In the genomic region with DNA sequence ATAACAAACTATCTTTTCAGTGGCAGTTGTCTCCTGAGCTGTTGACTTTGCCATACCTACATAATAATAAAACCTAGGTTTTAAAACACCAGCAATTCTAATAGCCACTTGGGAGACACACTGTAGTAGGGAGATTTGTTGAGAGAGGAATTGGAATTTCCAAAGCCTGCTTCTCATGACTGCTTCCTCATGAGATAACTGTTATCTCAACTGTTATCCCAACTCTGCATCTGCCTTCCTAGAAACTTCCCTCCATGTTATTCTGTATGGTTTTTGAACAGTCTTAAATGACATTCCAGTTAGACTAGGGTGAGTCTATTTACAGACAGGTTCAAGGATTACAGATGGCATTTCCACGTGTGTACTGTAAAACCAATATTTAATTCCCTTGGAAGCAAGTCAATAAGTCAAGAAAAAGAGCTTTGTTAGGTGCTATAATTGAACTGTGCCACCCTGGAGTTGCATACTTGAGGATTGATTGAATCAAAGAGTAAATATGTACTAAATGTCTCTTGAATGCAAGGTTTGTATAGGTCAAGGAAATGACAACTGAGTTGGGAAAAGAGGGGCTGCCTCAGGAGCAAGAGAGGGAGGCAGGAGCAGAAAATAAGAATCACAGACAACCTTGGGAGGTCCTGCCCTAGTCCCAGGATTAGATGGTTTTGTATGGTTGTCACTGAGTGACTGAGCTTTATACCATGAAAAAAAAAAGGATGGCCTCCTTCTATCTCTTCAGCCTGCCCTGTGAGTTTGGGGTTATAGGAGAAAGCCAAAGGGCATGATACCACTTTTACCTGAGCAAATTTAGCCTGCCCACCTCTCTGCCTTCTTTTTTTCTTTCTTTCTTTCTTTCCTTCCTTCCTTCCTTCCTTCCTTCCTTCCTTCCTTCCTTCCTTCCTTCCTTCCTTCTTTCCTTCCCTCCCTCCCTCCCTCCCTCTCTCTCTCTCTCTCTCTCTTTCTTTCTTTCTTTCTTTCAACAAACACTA, we compare ENCODE assay signal across 1 cellular context.
TF ChIP-seq lines count a peak whose summit lies in the region.

No MANE protein-coding gene starts in this region.

TF ChIP-seq in HepG2, 621 proteins besides CTCF, POLR2A, EP300 and RAD21 (continued from another document and continues in another):
- TF ChIP-seq HDAC6 (IDR thresholded peaks at IDR 0.05; ENCODE audit: low read depth, low read length) = no peak
- TF ChIP-seq HNRNPH1 (optimal IDR thresholded peaks at IDR 0.05; ENCODE audit: low read depth, low read length) = no peak
- no peak for TF ChIP-seq SRSF1 (optimal IDR thresholded peaks at IDR 0.05; ENCODE audit: low read depth, low read length)
- TF ChIP-seq GATA4 (IDR thresholded peaks at IDR 0.05; ENCODE audit: borderline replicate concordance, low read depth) = no peak
- no peak for TF ChIP-seq ZFP62 (CRISPR knock-in tag; IDR thresholded peaks at IDR 0.05)
- peak; percentile 60; the same call in 1 of the 2 replicates for TF ChIP-seq GFI1 (CRISPR knock-in tag; IDR thresholded peaks at IDR 0.05; ENCODE audit: borderline replicate concordance)
- TF ChIP-seq PHF8 (CRISPR knock-in tag; IDR thresholded peaks at IDR 0.05) = no peak
- peak; percentile 48; the same call in 1 of the 2 replicates for TF ChIP-seq TFAP4 (IDR thresholded peaks at IDR 0.05; ENCODE audit: borderline replicate concordance, low read depth)
- TF ChIP-seq, protein P1, sequence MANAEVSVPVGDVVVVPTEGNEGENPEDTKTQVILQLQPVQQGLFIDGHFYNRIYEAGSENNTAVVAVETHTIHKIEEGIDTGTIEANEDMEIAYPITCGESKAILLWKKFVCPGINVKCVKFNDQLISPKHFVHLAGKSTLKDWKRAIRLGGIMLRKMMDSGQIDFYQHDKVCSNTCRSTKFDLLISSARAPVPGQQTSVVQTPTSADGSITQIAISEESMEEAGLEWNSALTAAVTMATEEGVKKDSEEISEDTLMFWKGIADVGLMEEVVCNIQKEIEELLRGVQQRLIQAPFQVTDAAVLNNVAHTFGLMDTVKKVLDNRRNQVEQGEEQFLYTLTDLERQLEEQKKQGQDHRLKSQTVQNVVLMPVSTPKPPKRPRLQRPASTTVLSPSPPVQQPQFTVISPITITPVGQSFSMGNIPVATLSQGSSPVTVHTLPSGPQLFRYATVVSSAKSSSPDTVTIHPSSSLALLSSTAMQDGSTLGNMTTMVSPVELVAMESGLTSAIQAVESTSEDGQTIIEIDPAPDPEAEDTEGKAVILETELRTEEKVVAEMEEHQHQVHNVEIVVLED (CRISPR knock-in tag; IDR thresholded peaks at IDR 0.05; ENCODE audit: borderline replicate concordance) = no peak; the same call in 1 of the 2 replicates
- no peak for TF ChIP-seq ZC3H13 (CRISPR knock-in tag; IDR thresholded peaks at IDR 0.05)
- TF ChIP-seq ZNF20 (CRISPR knock-in tag; IDR thresholded peaks at IDR 0.05) = no peak
- TF ChIP-seq MYC (CRISPR knock-in tag; IDR thresholded peaks at IDR 0.05; ENCODE audit: borderline replicate concordance) = no peak
- no peak for TF ChIP-seq CAMTA2 (CRISPR knock-in tag; IDR thresholded peaks at IDR 0.05; ENCODE audit: borderline replicate concordance)
- TF ChIP-seq FOXK1 (CRISPR knock-in tag; IDR thresholded peaks at IDR 0.05; ENCODE audit: borderline replicate concordance, low read depth) = peak; percentile 26; the same call in 1 of the 2 replicates
- TF ChIP-seq SOX13 (IDR thresholded peaks at IDR 0.05) = no peak; the same call in 1 of the 2 replicates
- TF ChIP-seq SOX13 (CRISPR knock-in tag; conservative IDR thresholded peaks at IDR 0.05 in 1 of 2, IDR thresholded peaks at IDR 0.05 in 1 of 2) = peak in 1 of 2 experiments; percentile 88; a peak in 2 of 4 replicates
- TF ChIP-seq MIER3 (CRISPR knock-in tag; IDR thresholded peaks at IDR 0.05; ENCODE audit: borderline replicate concordance) = no peak
- TF ChIP-seq, protein P2, sequence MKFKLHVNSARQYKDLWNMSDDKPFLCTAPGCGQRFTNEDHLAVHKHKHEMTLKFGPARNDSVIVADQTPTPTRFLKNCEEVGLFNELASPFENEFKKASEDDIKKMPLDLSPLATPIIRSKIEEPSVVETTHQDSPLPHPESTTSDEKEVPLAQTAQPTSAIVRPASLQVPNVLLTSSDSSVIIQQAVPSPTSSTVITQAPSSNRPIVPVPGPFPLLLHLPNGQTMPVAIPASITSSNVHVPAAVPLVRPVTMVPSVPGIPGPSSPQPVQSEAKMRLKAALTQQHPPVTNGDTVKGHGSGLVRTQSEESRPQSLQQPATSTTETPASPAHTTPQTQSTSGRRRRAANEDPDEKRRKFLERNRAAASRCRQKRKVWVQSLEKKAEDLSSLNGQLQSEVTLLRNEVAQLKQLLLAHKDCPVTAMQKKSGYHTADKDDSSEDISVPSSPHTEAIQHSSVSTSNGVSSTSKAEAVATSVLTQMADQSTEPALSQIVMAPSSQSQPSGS (CRISPR knock-in tag; IDR thresholded peaks at IDR 0.05) = no peak; the same call in 1 of the 2 replicates
- TF ChIP-seq KDM6A (CRISPR knock-in tag; IDR thresholded peaks at IDR 0.05; ENCODE audit: low read depth) = 0 out of 2 replicates have a peak, but pooled peaks have one; percentile 10
- TF ChIP-seq GPBP1L1 (CRISPR knock-in tag; IDR thresholded peaks at IDR 0.05) = no peak
- no peak for TF ChIP-seq ZNF362 (CRISPR knock-in tag; IDR thresholded peaks at IDR 0.05; ENCODE audit: borderline replicate concordance)
- TF ChIP-seq PATZ1 (CRISPR knock-in tag; IDR thresholded peaks at IDR 0.05) = 0 out of 2 replicates have a peak, but pooled peaks have one; percentile 14
- TF ChIP-seq ZNF839 (CRISPR knock-in tag; IDR thresholded peaks at IDR 0.05; ENCODE audit: borderline replicate concordance) = no peak
- no peak; the same call in 1 of the 2 replicates for TF ChIP-seq ETV5 (CRISPR knock-in tag; IDR thresholded peaks at IDR 0.05; ENCODE audit: borderline replicate concordance)
- TF ChIP-seq SIN3B (IDR thresholded peaks at IDR 0.05; ENCODE audit: low read length) = no peak
- no peak for TF ChIP-seq ZNF547 (CRISPR knock-in tag; IDR thresholded peaks at IDR 0.05)
- TF ChIP-seq, protein P3, sequence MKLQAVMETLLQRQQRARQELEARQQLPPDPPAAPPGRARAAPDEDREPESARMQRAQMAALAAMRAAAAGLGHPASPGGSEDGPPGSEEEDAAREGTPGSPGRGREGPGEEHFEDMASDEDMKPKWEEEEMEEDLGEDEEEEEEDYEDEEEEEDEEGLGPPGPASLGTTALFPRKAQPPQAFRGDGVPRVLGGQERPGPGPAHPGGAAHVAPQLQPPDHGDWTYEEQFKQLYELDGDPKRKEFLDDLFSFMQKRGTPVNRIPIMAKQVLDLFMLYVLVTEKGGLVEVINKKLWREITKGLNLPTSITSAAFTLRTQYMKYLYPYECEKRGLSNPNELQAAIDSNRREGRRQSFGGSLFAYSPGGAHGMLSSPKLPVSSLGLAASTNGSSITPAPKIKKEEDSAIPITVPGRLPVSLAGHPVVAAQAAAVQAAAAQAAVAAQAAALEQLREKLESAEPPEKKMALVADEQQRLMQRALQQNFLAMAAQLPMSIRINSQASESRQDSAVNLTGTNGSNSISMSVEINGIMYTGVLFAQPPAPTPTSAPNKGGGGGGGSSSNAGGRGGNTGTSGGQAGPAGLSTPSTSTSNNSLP (IDR thresholded peaks at IDR 0.05; ENCODE audit: low read depth, low read length) = peak; percentile 80; the same call in 1 of the 2 replicates
- no peak for TF ChIP-seq ELF1 (CRISPR knock-in tag; IDR thresholded peaks at IDR 0.05)
- TF ChIP-seq, protein P4, sequence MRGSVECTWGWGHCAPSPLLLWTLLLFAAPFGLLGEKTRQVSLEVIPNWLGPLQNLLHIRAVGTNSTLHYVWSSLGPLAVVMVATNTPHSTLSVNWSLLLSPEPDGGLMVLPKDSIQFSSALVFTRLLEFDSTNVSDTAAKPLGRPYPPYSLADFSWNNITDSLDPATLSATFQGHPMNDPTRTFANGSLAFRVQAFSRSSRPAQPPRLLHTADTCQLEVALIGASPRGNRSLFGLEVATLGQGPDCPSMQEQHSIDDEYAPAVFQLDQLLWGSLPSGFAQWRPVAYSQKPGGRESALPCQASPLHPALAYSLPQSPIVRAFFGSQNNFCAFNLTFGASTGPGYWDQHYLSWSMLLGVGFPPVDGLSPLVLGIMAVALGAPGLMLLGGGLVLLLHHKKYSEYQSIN (CRISPR knock-in tag; IDR thresholded peaks at IDR 0.05; ENCODE audit: borderline replicate concordance) = no peak
- no peak for TF ChIP-seq KDM5B (CRISPR knock-in tag; IDR thresholded peaks at IDR 0.05; ENCODE audit: borderline replicate concordance)
- no peak for TF ChIP-seq RFX1 (IDR thresholded peaks at IDR 0.05)
- no peak for TF ChIP-seq THAP11 (CRISPR knock-in tag; IDR thresholded peaks at IDR 0.05)
- TF ChIP-seq PRDM10 (CRISPR knock-in tag; IDR thresholded peaks at IDR 0.05; ENCODE audit: low read depth) = no peak
- TF ChIP-seq ZC3H4 (CRISPR knock-in tag; IDR thresholded peaks at IDR 0.05; ENCODE audit: borderline replicate concordance) = no peak
- TF ChIP-seq, protein P5, sequence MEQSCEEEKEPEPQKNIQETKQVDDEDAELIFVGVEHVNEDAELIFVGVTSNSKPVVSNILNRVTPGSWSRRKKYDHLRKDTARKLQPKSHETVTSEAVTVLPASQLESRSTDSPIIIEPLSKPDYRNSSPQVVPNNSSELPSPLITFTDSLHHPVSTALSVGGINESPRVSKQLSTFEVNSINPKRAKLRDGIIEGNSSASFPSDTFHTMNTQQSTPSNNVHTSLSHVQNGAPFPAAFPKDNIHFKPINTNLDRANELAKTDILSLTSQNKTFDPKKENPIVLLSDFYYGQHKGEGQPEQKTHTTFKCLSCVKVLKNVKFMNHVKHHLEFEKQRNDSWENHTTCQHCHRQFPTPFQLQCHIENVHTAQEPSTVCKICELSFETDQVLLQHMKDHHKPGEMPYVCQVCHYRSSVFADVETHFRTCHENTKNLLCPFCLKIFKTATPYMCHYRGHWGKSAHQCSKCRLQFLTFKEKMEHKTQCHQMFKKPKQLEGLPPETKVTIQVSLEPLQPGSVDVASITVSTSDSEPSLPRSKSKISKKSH (CRISPR knock-in tag; IDR thresholded peaks at IDR 0.05; ENCODE audit: borderline replicate concordance) = no peak
- TF ChIP-seq RBM39 (IDR thresholded peaks at IDR 0.05; ENCODE audit: low read depth, low read length, poor library complexity, severe bottlenecking) = no peak
- no peak for TF ChIP-seq KAT7 (CRISPR knock-in tag; IDR thresholded peaks at IDR 0.05; ENCODE audit: borderline replicate concordance)
- no peak for TF ChIP-seq RORA (CRISPR knock-in tag; IDR thresholded peaks at IDR 0.05)
- TF ChIP-seq HMG20B (CRISPR knock-in tag; conservative IDR thresholded peaks at IDR 0.05) = peak; percentile 73; the same call in 1 of the 2 replicates
- TF ChIP-seq EEA1 (CRISPR knock-in tag; IDR thresholded peaks at IDR 0.05; ENCODE audit: borderline replicate concordance) = no peak
